Comparison of ENCODE assay signal across 9 cellular contexts in genomic region chr6:33172307-33173227, GRCh38. TPM values are rescaled to one million over a fixed set of nuclear protein-coding genes. Genes with fewer than 3 reads are reported as not detected.
DNase-seq lines count a peak whose midpoint lies in the region; ATAC-seq and TF ChIP-seq lines count a peak whose summit lies in the region.
"Had no signal": no experiment of that assay in that cellular context is flagged by ENCODE, and none has a peak within 500 bp of the region (broad histone marks: within the 10 kb centered on the region; RNA-seq: fewer than 3 reads in every experiment).

No MANE protein-coding gene starts in this region.

- H3K27ac ChIP-seq in parathyroid adenoma: no peak overlapping the region
- H3K27ac ChIP-seq: epithelial cell of prostate had no signal

- H3K4me2 ChIP-seq in parathyroid adenoma (ENCODE audit: low read length): no peak overlapping the region

- DNase-seq in GM12864 (ENCODE audit: low read depth) (no peak), NB4 (ENCODE audit: low read depth) (peak; percentile 29), endothelial cell (ENCODE audit: low spot score) (peak; percentile 41), NCI-H1930 (lab: John Stamatoyannopoulos, UW) (no peak), epidermal melanocyte (ENCODE audit: insufficient read length, low spot score) (no peak)

- H3K4me3 Mint-ChIP-seq in endothelial cell (ENCODE audit: unreplicated experiment): no peak overlapping the region

- H3K27me3 Mint-ChIP-seq in endothelial cell (ENCODE audit: unreplicated experiment): peaks cover 14% of the 10 kb centered on the region

- no peak overlapping the region for H3K9ac ChIP-seq in parathyroid adenoma

- H3K4me3 ChIP-seq in GM12864 (ENCODE audit: low read depth, low read length) (no peak overlapping the region), NB4 (ENCODE audit: low read depth, low read length) (no peak overlapping the region), parathyroid adenoma (ENCODE audit: low read depth, low read length) (no peak overlapping the region)

- ATAC-seq in GM21526 (IDR thresholded peaks at IDR 0.05; ENCODE audit: low FRiP score, unreplicated experiment) (no peak), HG02870 (IDR thresholded peaks at IDR 0.05; ENCODE audit: unreplicated experiment) (no peak)

- no peaks in the 10 kb centered on the region for H3K36me3 ChIP-seq in parathyroid adenoma (ENCODE audit: control insufficient read depth, insufficient read depth, low read length)

- TF ChIP-seq CTCF in GM12864 (IDR thresholded peaks at IDR 0.05; ENCODE audit: low read depth, low read length, missing control alignments) (peak; percentile 75), NB4 (IDR thresholded peaks at IDR 0.05; ENCODE audit: low read depth, low read length) (peak; percentile 68), endothelial cell (IDR thresholded peaks at IDR 0.05; ENCODE audit: unreplicated experiment) (peak; percentile 35), parathyroid adenoma (IDR thresholded peaks at IDR 0.05) (peak; percentile 74)

- H3K9me3 Mint-ChIP-seq in endothelial cell (ENCODE audit: unreplicated experiment): no peaks in the 10 kb centered on the region

- H3K79me2 ChIP-seq in parathyroid adenoma: no peaks in the 10 kb centered on the region

- no peak overlapping the region for H3K27ac Mint-ChIP-seq in endothelial cell (ENCODE audit: unreplicated experiment)

- TF ChIP-seq POLR2A in NB4 (IDR thresholded peaks at IDR 0.05; ENCODE audit: extremely low read depth, insufficient read length): no peak

- H3K4me1 Mint-ChIP-seq in endothelial cell (ENCODE audit: unreplicated experiment): peaks cover 2% of the 10 kb centered on the region

- peaks cover 14% of the 10 kb centered on the region for H3K36me3 Mint-ChIP-seq in endothelial cell (ENCODE audit: low read depth, unreplicated experiment)

- no peaks in the 10 kb centered on the region for H3K4me1 ChIP-seq in parathyroid adenoma

- H3K27me3 ChIP-seq in parathyroid adenoma (ENCODE audit: control insufficient read depth, insufficient read depth, low read length): no peaks in the 10 kb centered on the region

- H2AFZ ChIP-seq in parathyroid adenoma: no peak overlapping the region

- no peaks in the 10 kb centered on the region for H3K9me3 ChIP-seq in parathyroid adenoma (ENCODE audit: control insufficient read depth, low read length)

RNA-seq across cellular contexts. Expression of gene COL11A2, which starts 19.7 kb away (rescaled TPM):
- total RNA-seq in endothelial cell (ENCODE audit: unreplicated experiment): 127 TPM

RNA-seq across cellular contexts. Expression of gene RXRB, which starts 27.9 kb away (rescaled TPM):
- total RNA-seq in endothelial cell (ENCODE audit: unreplicated experiment): 35.8 TPM

RNA-seq across cellular contexts. Expression of gene SLC39A7, which starts 28.1 kb away (rescaled TPM):
- total RNA-seq in endothelial cell (ENCODE audit: unreplicated experiment): 108 TPM

RNA-seq across cellular contexts. Expression of gene HSD17B8, which starts 31.9 kb away (rescaled TPM):
- 6.5 TPM for total RNA-seq in endothelial cell (ENCODE audit: unreplicated experiment)

RNA-seq across cellular contexts. Expression of gene RING1, which starts 35.7 kb away (rescaled TPM):
- total RNA-seq in endothelial cell (ENCODE audit: unreplicated experiment): 19.6 TPM

Comparison
In these comparisons a context has a peak if more than half of its experiments do, and no peak if none do; other contexts are left out.
1. DNase-seq: peak in NB4 (single experiment) and endothelial cell (single experiment); none in GM12864 (single experiment), NCI-H1930 (0 of 2) and epidermal melanocyte (single experiment).
2. Peak in every context shown above with its lines, with median percentiles within 50 percentile points of each other: CTCF ChIP-seq.